ENCODE assay signal across 21 cellular contexts in the genomic region with DNA sequence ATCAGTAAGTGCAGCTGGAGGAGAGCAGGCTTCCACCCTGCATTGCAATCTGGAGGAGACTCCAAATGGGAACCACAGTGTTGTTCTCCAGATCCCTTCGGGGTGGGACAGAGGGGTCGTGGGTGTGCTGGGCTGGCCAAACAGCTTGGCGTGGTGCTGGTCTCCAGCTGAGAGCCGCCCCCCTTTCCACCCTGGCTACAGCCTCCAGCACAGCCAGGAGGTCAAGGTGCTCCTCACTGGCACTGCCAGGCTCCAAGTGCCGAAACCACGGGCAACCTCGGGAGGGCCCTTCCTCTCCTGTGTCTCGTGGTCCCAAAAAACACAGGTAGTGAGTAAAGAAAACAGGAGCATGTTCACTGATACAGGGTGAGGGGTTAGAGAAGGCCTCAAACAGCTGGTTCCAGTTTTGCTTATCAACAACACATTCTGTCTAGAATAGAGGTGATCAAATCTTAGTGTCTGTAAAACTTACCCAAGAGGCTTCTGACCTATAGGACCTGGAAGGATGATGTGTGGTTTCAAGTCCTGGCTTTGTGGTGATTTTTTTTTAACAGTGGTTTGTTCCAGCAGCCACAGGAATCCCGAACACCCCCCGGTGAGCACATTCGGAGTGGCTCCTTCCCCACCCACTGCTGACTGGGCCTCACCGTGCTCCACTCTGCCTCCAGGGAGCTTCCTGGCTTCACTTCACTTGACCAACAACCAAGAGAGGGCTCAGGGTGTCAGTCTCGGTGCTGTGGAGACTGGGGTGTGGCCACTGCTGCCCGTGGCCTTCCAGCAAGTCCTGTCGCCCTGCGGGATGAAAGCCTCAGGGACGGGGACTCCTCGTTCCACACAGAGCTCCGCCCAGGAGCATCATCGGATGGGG. TPM values are rescaled to one million over a fixed set of nuclear protein-coding genes. Genes with fewer than 3 reads are reported as not detected.
DNase-seq lines count a peak whose midpoint lies in the region; ATAC-seq and TF ChIP-seq lines count a peak whose summit lies in the region.
"Had no signal": no experiment of that assay in that cellular context is flagged by ENCODE, and none has a peak within 500 bp of the region (broad histone marks: within the 10 kb centered on the region; RNA-seq: fewer than 3 reads in every experiment).

No MANE protein-coding gene starts in this region.

- H3K79me2 ChIP-seq in mesendoderm (ENCODE audit: control insufficient read depth, insufficient read depth, low read length) = no peaks in the 10 kb centered on the region

- no peak overlapping the region for H3K9ac ChIP-seq in mesendoderm (ENCODE audit: low read length)

- H2AK5ac ChIP-seq in mesendoderm (ENCODE audit: low read length) = no peak overlapping the region

- H3K18ac ChIP-seq in mesendoderm (ENCODE audit: low read length) = no peak overlapping the region

- H3K23ac ChIP-seq in mesendoderm (ENCODE audit: low read length) = no peak overlapping the region

- no peak overlapping the region for H2BK15ac ChIP-seq in mesendoderm (replicated peaks; ENCODE audit: low read depth)

- WGBS in mesendoderm (ENCODE audit: extremely low coverage, insufficient coverage, low lambda C conversion rate) = no CpG with 5 or more reads among the region's 20 CpGs

- no peaks in the 10 kb centered on the region for H3K4me1 ChIP-seq in mesendoderm (ENCODE audit: control insufficient read depth, low read depth, low read length)

- no peak overlapping the region for H3K4ac ChIP-seq in mesendoderm (ENCODE audit: low read depth, low read length)

- H3K4me3 Mint-ChIP-seq in chondrocyte (ENCODE audit: unreplicated experiment) = no peak overlapping the region
- no peak overlapping the region for H3K4me3 Mint-ChIP-seq in stimulated activated naive B cell treated with anti-CD40 and anti-IgM and Interleukin-4, amounts not matched to agents 10 μg/mL and 1 μg/mL and 100 μg/mL, for 72 hours
- H3K4me3 Mint-ChIP-seq in effector memory CD8-positive, alpha-beta T cell = no peak overlapping the region
- H3K4me3 Mint-ChIP-seq: CD8-positive, alpha-beta memory T cell had no signal

- no peak overlapping the region for H2BK120ac ChIP-seq in mesendoderm (ENCODE audit: low read depth, low read length)

- H3K27me3 ChIP-seq in mesendoderm (ENCODE audit: insufficient read depth, low read length, poor library complexity) = no peaks in the 10 kb centered on the region

- H3K27ac ChIP-seq in mesendoderm (ENCODE audit: low read depth, low read length) = no peak overlapping the region

- peak; percentile 26 for DNase-seq in A172 (ENCODE audit: low spot score)
- DNase-seq in EH (ENCODE audit: low read depth) = peak; percentile 1
- DNase-seq in chondrocyte (ENCODE audit: low spot score) = peak; percentile 74
- DNase-seq in mesendoderm = no peak
- DNase-seq in stimulated activated naive B cell treated with anti-CD40 and anti-IgM and Interleukin-4, amounts not matched to agents 10 μg/mL and 1 μg/mL and 100 μg/mL, for 72 hours = no peak
- DNase-seq in DMS79 treated with DMSO at 0.1 percent for 48 hours (lab: John Stamatoyannopoulos, UW) = no peak
- DNase-seq in effector memory CD8-positive, alpha-beta T cell = no peak
- DNase-seq: 8988T, DMS53, NCI-H1105 treated with DMSO at 0.1 percent for 48 hours, NCI-H1694 treated with DMSO at 0.1 percent for 48 hours, NCI-H2107, NCI-H510A, NCI-H774, SHP77 had no signal

- H3K36me3 Mint-ChIP-seq in chondrocyte (ENCODE audit: low read depth) = no peaks in the 10 kb centered on the region
- no peaks in the 10 kb centered on the region for H3K36me3 Mint-ChIP-seq in stimulated activated naive B cell treated with anti-CD40 and anti-IgM and Interleukin-4, amounts not matched to agents 10 μg/mL and 1 μg/mL and 100 μg/mL, for 72 hours
- H3K36me3 Mint-ChIP-seq in effector memory CD8-positive, alpha-beta T cell (ENCODE audit: insufficient read depth) = no peaks in the 10 kb centered on the region
- H3K36me3 Mint-ChIP-seq: CD8-positive, alpha-beta memory T cell had no signal

- H3K27me3 Mint-ChIP-seq in chondrocyte (ENCODE audit: low read depth) = peaks cover 64% of the 10 kb centered on the region
- H3K27me3 Mint-ChIP-seq in stimulated activated naive B cell treated with anti-CD40 and anti-IgM and Interleukin-4, amounts not matched to agents 10 μg/mL and 1 μg/mL and 100 μg/mL, for 72 hours = peaks cover 72 to 77% of the 10 kb centered on the region in 2 donors
- peaks cover 59 to 98% of the 10 kb centered on the region in 2 donors for H3K27me3 Mint-ChIP-seq in effector memory CD8-positive, alpha-beta T cell

- H4K8ac ChIP-seq in mesendoderm (ENCODE audit: low read depth, low read length) = no peak overlapping the region

- no peaks in the 10 kb centered on the region for H3K36me3 ChIP-seq in mesendoderm (ENCODE audit: control insufficient read depth, insufficient read depth, low read length)

- no peak overlapping the region for H4K5ac ChIP-seq in mesendoderm (ENCODE audit: low read length)

- H3K27ac Mint-ChIP-seq in chondrocyte (ENCODE audit: unreplicated experiment) = no peak overlapping the region
- H3K27ac Mint-ChIP-seq in stimulated activated naive B cell treated with anti-CD40 and anti-IgM and Interleukin-4, amounts not matched to agents 10 μg/mL and 1 μg/mL and 100 μg/mL, for 72 hours = no peak overlapping the region
- H3K27ac Mint-ChIP-seq in effector memory CD8-positive, alpha-beta T cell = no peak overlapping the region
- H3K27ac Mint-ChIP-seq: CD8-positive, alpha-beta memory T cell had no signal

- TF ChIP-seq CTCF in chondrocyte (IDR thresholded peaks at IDR 0.05) = no peak

- no peak for ATAC-seq in stimulated activated naive B cell treated with anti-CD40 and anti-IgM and Interleukin-4, amounts not matched to agents 10 μg/mL and 1 μg/mL and 100 μg/mL, for 72 hours (replicated peaks)
- ATAC-seq in HG03442 (IDR thresholded peaks at IDR 0.05; ENCODE audit: unreplicated experiment) = no peak
- no peak for ATAC-seq in effector memory CD8-positive, alpha-beta T cell (replicated peaks)
- ATAC-seq: SK-N-SH treated with all-trans-retinoic acid at 6 μM for 48 hours had no signal

- peak overlapping the region; percentile 25 for H3K56ac ChIP-seq in mesendoderm (ENCODE audit: low read length)

- no peaks in the 10 kb centered on the region for H3K79me1 ChIP-seq in mesendoderm (ENCODE audit: low read length)

- H3K4me2 ChIP-seq in mesendoderm (ENCODE audit: low read length) = no peak overlapping the region

- no peak overlapping the region for H3K4me3 ChIP-seq in mesendoderm (ENCODE audit: low read length)

- no peaks in the 10 kb centered on the region for H3K4me1 Mint-ChIP-seq in chondrocyte (ENCODE audit: low read depth)
- no peaks in the 10 kb centered on the region for H3K4me1 Mint-ChIP-seq in stimulated activated naive B cell treated with anti-CD40 and anti-IgM and Interleukin-4, amounts not matched to agents 10 μg/mL and 1 μg/mL and 100 μg/mL, for 72 hours
- no peaks in the 10 kb centered on the region for H3K4me1 Mint-ChIP-seq in effector memory CD8-positive, alpha-beta T cell (ENCODE audit: low read depth in 2 of 2)
- H3K4me1 Mint-ChIP-seq: CD8-positive, alpha-beta memory T cell had no signal

- peaks cover 6% of the 10 kb centered on the region for H3K9me3 Mint-ChIP-seq in chondrocyte (ENCODE audit: low read depth)
- no peaks in the 10 kb centered on the region for H3K9me3 Mint-ChIP-seq in stimulated activated naive B cell treated with anti-CD40 and anti-IgM and Interleukin-4, amounts not matched to agents 10 μg/mL and 1 μg/mL and 100 μg/mL, for 72 hours
- no peaks in the 10 kb centered on the region for H3K9me3 Mint-ChIP-seq in effector memory CD8-positive, alpha-beta T cell
- H3K9me3 Mint-ChIP-seq: CD8-positive, alpha-beta memory T cell had no signal

- no peak overlapping the region for H2BK5ac ChIP-seq in mesendoderm (ENCODE audit: low read length)

RNA-seq across cellular contexts. Expression of gene EN2, which starts 31.2 kb away (rescaled TPM):
- total RNA-seq in A172 (2014; rRNA removed; shearing (Covaris generic)) = not detected in 2 replicates
- 0.15 to 0.99 TPM (median 0.15 TPM) in 3 replicates for total RNA-seq in chondrocyte
- polyA plus RNA-seq in mesendoderm (2013, experiment 1 of 2) = not detected
- polyA plus RNA-seq in mesendoderm (2013, experiment 2 of 2) = not detected
- total RNA-seq: CD8-positive, alpha-beta memory T cell; H7; OCI-LY7 had no signal
- polyA plus RNA-seq: BJ; CD8-positive, alpha-beta memory T cell had no signal

Comparison
In these comparisons a context has a peak if more than half of its experiments do, and no peak if none do; other contexts are left out.
1. DNase-seq: peak in A172 (single experiment), EH (single experiment) and chondrocyte (single experiment); none in mesendoderm (single experiment), stimulated activated naive B cell treated with anti-CD40 and anti-IgM and Interleukin-4, amounts not matched to agents 10 μg/mL and 1 μg/mL and 100 μg/mL, for 72 hours (single experiment), DMS79 treated with DMSO at 0.1 percent for 48 hours (single experiment) and effector memory CD8-positive, alpha-beta T cell (0 of 3).